Comparison of ENCODE assay signal across 20 cellular contexts in the genomic region with DNA sequence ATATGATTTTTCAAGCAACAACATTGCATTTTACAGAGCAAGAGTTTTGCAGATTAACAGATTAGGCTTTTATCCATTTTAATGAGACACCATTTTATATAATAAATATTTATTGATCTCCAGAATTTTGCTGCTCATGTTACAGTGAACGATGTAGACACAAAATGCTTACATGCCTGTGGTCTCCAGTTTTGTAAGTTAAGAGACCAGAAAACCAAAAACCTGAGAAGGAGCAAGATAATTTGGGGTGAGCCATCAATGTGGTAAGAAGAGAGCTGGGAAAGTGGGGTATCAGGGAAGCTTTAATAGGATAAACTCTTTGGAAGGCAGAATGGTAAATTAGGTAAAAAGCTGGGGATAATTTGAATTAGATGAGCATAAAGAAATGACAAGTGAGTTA.
"Had no signal": no experiment of that assay in that cellular context is flagged by ENCODE, and none has a peak within 500 bp of the region (broad histone marks: within the 10 kb centered on the region; RNA-seq: fewer than 3 reads in every experiment).

No MANE protein-coding gene starts in this region.

- FAIRE-seq: RCC 7860 had no signal

- DNase-seq: Karpas-422, KG1, MM.1S, NCI-H1092, NCI-H1105 treated with DMSO at 0.1 percent for 48 hours, NCI-H1417 treated with DMSO at 0.1 percent for 48 hours, NCI-H146, NCI-H187, NCI-H2029, NCI-H2081 treated with DMSO at 0.1 percent for 48 hours, NCI-H2171, NCI-H226, NCI-H446, NCI-H510A, NCI-H524 treated with DMSO at 0.1 percent for 48 hours, NCI-H69, NCI-H774, SHP77 had no signal

- H3K27ac ChIP-seq: RWPE1 had no signal
